In genomic region chr3:62727576-62727975, GRCh38 we compare ENCODE assay signal across 1 cellular context.
TF ChIP-seq lines count a peak whose summit lies in the region.

No MANE protein-coding gene starts in this region.

TF ChIP-seq in SK-N-SH, 30 proteins besides CTCF, POLR2A, EP300 and RAD21 (continued from another document):
- TF ChIP-seq GABPA (IDR thresholded peaks at IDR 0.05; ENCODE audit: low read depth) (no peak), JUND (IDR thresholded peaks at IDR 0.05) (peak; percentile 66), FOSL2 (IDR thresholded peaks at IDR 0.05; ENCODE audit: borderline replicate concordance, low read depth) (peak; percentile 75; the same call in 1 of the 2 replicates), TEAD4 (IDR thresholded peaks at IDR 0.05; ENCODE audit: borderline replicate concordance, insufficient read depth) (peak; percentile 58; the same call in 1 of the 2 replicates), TCF12 (IDR thresholded peaks at IDR 0.05) (peak; percentile 41; the same call in 1 of the 2 replicates)
